9 cellular contexts compared by ENCODE assay signal in the genomic region with DNA sequence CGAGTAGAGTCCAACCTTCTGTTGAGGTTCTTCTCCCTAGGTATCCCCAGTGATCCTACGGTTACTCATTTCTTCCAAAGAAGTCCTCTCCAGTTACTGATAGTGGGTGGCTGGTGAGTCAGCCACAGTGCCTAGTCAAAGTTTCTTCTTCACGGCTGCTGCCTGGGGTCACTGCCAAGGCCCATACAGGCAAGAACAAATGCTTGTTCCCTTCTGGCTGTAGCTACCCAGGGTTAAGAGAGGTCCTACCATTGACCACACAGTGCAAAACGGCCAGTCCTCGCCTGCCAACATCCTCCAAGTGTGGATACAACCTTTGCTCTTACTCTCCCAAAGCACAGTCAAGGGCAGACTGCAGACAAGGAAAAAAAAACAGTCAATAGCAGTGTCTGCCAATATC. TPM values are rescaled to one million over a fixed set of nuclear protein-coding genes. Genes with fewer than 3 reads are reported as not detected.
DNase-seq lines count a peak whose midpoint lies in the region; ATAC-seq and TF ChIP-seq lines count a peak whose summit lies in the region.
"Had no signal": no experiment of that assay in that cellular context is flagged by ENCODE, and none has a peak within 500 bp of the region (broad histone marks: within the 10 kb centered on the region; RNA-seq: fewer than 3 reads in every experiment).

No MANE protein-coding gene starts in this region.

- POLR2A ChIA-PET in RWPE1 (lab: Yijun Ruan, JAX; ENCODE audit: low non-redundant PET), result no interaction called here

- TF ChIP-seq CTCF in RWPE1 (conservative IDR thresholded peaks at IDR 0.05; ENCODE audit: low read depth), result no peak

- H3K4me3 ChIP-seq in ACC112 (ENCODE audit: low read depth, low read length), result no peak overlapping the region
- H3K4me3 ChIP-seq: skin epidermis had no signal

- peaks cover 12% of the 10 kb centered on the region for H3K79me2 ChIP-seq in ACC112 (ENCODE audit: control insufficient read depth, insufficient read depth, low read length, unreplicated experiment)

- ATAC-seq in GM21717 (IDR thresholded peaks at IDR 0.05; ENCODE audit: unreplicated experiment) (no peak), GM21423 (IDR thresholded peaks at IDR 0.05; ENCODE audit: unreplicated experiment) (no peak), GM19397 (IDR thresholded peaks at IDR 0.05; ENCODE audit: unreplicated experiment) (no peak)

- DNase-seq in RWPE1 (ENCODE audit: low spot score), result peak; percentile 59
- DNase-seq in dermis blood vessel endothelial cell, result peak; percentile 56
- DNase-seq in pons (ENCODE audit: low spot score), result peak; percentile 66
- DNase-seq in NCI-H187 (lab: John Stamatoyannopoulos, UW), result no peak

- no peaks in the 10 kb centered on the region for H3K36me3 ChIP-seq in ACC112 (ENCODE audit: insufficient read depth, low read length)

- CTCF ChIA-PET in RWPE1 (lab: Yijun Ruan, JAX), result interaction anchor here (0.6 kb wide), 1 partner anchor 22 kb away, joined by 3 read pairs; no protein-coding TSS in a partner anchor

- H3K27me3 ChIP-seq in ACC112 (ENCODE audit: insufficient read depth, low read length), result no peaks in the 10 kb centered on the region

- H2AFZ ChIP-seq in ACC112 (ENCODE audit: low read length, unreplicated experiment), result no peak overlapping the region

- H3K4me1 ChIP-seq in ACC112 (ENCODE audit: control insufficient read depth, insufficient read depth, low read length, unreplicated experiment), result peaks cover 26% of the 10 kb centered on the region

- 0 out of 2 replicates have a peak overlapping the region, but pooled peaks have one; percentile 1 for H3K27ac ChIP-seq in ACC112 (ENCODE audit: low read depth, low read length)
- peak overlapping the region; percentile 72 for H3K27ac ChIP-seq in RWPE1

RNA-seq across cellular contexts. Expression of a gene that starts 2.9 kb away (rescaled TPM):
- 27.9 and 31.4 TPM in 2 replicates for total RNA-seq in dermis blood vessel endothelial cell

Comparison
In these comparisons a context has a peak if more than half of its experiments do, and no peak if none do; other contexts are left out.
1. DNase-seq: peak in RWPE1 (single experiment), dermis blood vessel endothelial cell (single experiment) and pons (single experiment); none in NCI-H187 (0 of 2).